In the genomic region with DNA sequence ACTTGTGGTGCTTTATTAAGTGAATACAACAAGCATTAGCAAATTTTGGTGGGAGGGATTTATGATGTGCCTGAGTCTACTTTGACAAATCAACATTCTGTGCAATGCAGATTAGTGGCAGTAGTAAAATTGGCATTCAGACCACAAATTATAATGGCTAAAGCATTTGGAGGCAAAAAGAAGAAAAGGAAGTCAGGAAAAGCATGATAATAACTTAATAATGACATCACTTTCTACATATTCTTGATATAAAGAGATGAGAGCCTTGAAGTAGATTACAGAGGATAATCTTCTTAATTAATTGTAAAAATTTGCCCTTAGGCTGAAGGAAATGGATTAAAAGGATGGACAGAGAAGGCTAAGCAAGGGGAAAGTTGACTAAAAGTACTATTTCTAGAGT, we compare ENCODE assay signal across 23 cellular contexts.
DNase-seq lines count a peak whose midpoint lies in the region; ATAC-seq, FAIRE-seq and TF ChIP-seq lines count a peak whose summit lies in the region.
"Had no signal": no experiment of that assay in that cellular context is flagged by ENCODE, and none has a peak within 500 bp of the region (broad histone marks: within the 10 kb centered on the region; RNA-seq: fewer than 3 reads in every experiment).

No MANE protein-coding gene starts in this region.

- H2AFZ ChIP-seq in astrocyte (ENCODE audit: low read depth, low read length) = no peak overlapping the region

- H3K9me3 Mint-ChIP-seq in activated T-cell treated with anti-CD3 and anti-CD28 coated beads, Interleukin-2, amount 50 U/mL, for 72 hours = peaks cover 0 to 3% of the 10 kb centered on the region in 2 donors
- H3K9me3 Mint-ChIP-seq in activated T-cell treated with anti-CD3 and anti-CD28 coated beads, Interleukin-2, amount 50 U/mL, for 24 hours = no peaks in the 10 kb centered on the region
- H3K9me3 Mint-ChIP-seq in astrocyte (ENCODE audit: unreplicated experiment) = no peaks in the 10 kb centered on the region
- peaks cover 0 to 1% (median 0%) of the 10 kb centered on the region in 9 donors for H3K9me3 Mint-ChIP-seq in naive thymus-derived CD8-positive, alpha-beta T cell
- H3K9me3 Mint-ChIP-seq: CD14-positive monocyte, HFFc6 had no signal

- POLR2A ChIA-PET in A673 (lab: Charles Lee; ENCODE audit: low non-redundant PET) = no interaction called here
- POLR2A ChIA-PET in naive thymus-derived CD8-positive, alpha-beta T cell (lab: Charles Lee) = no interaction called here

- no peaks in the 10 kb centered on the region for H3K79me2 ChIP-seq in astrocyte (ENCODE audit: insufficient read depth, low read length)

- H3K4me1 ChIP-seq in A673 (ENCODE audit: insufficient read depth, low read length, poor library complexity, severe bottlenecking) = no peaks in the 10 kb centered on the region
- no peaks in the 10 kb centered on the region for H3K4me1 ChIP-seq in astrocyte (ENCODE audit: insufficient read depth, low read length)
- no peaks in the 10 kb centered on the region for H3K4me1 ChIP-seq in lower lobe of right lung
- H3K4me1 ChIP-seq: BLaER1 treated with 17β-estradiol and CSF1 and Interleukin-3, amounts not matched to agents 10 nM and 100 nM had no signal

- BruUV-seq in A673 (replicated peaks; lab: Mats Ljungman, UMichigan) = no TSS peak

- no peaks in the 10 kb centered on the region for H3K27me3 Mint-ChIP-seq in activated T-cell treated with anti-CD3 and anti-CD28 coated beads, Interleukin-2, amount 50 U/mL, for 72 hours (ENCODE audit: low read depth)
- H3K27me3 Mint-ChIP-seq in activated T-cell treated with anti-CD3 and anti-CD28 coated beads, Interleukin-2, amount 50 U/mL, for 24 hours = no peaks in the 10 kb centered on the region
- no peaks in the 10 kb centered on the region for H3K27me3 Mint-ChIP-seq in astrocyte (ENCODE audit: low read depth, unreplicated experiment)
- peaks cover 0 to 2% (median 0%) of the 10 kb centered on the region in 5 donors for H3K27me3 Mint-ChIP-seq in naive thymus-derived CD8-positive, alpha-beta T cell
- H3K27me3 Mint-ChIP-seq: CD4-positive, alpha-beta T cell; CD8-positive, alpha-beta memory T cell had no signal

- H3K9ac ChIP-seq in astrocyte (ENCODE audit: low read length) = no peak overlapping the region
- H3K9ac ChIP-seq: BLaER1 treated with 17β-estradiol and CSF1 and Interleukin-3, amounts not matched to agents 10 nM and 100 nM had no signal

- H3K27ac Mint-ChIP-seq in activated T-cell treated with anti-CD3 and anti-CD28 coated beads, Interleukin-2, amount 50 U/mL, for 72 hours = peak overlapping the region; percentile 42
- no peak overlapping the region for H3K27ac Mint-ChIP-seq in activated T-cell treated with anti-CD3 and anti-CD28 coated beads, Interleukin-2, amount 50 U/mL, for 24 hours
- H3K27ac Mint-ChIP-seq in astrocyte (ENCODE audit: unreplicated experiment) = no peak overlapping the region
- H3K27ac Mint-ChIP-seq in naive thymus-derived CD8-positive, alpha-beta T cell = no peak overlapping the region
- H3K27ac Mint-ChIP-seq: CD14-positive monocyte; CD4-positive, alpha-beta T cell; CD8-positive, alpha-beta memory T cell; HFFc6 had no signal

- H3K27me3 ChIP-seq in A673 (replicated peaks; ENCODE audit: insufficient read depth, low read depth, low read length, poor library complexity) (no peaks in the 10 kb centered on the region), astrocyte (ENCODE audit: insufficient read depth, low read length) (no peaks in the 10 kb centered on the region), lower lobe of right lung (ENCODE audit: low read depth) (no peaks in the 10 kb centered on the region)
- H3K27me3 ChIP-seq: BE2C; BLaER1 treated with 17β-estradiol and CSF1 and Interleukin-3, amounts not matched to agents 10 nM and 100 nM had no signal

- TF ChIP-seq CTCF in A673 (conservative IDR thresholded peaks at IDR 0.05; ENCODE audit: low read depth, low read length) = no peak
- no peak for TF ChIP-seq CTCF in astrocyte (IDR thresholded peaks at IDR 0.05; ENCODE audit: insufficient read depth, low read depth, low read length)
- TF ChIP-seq CTCF in lower lobe of right lung (IDR thresholded peaks at IDR 0.05) = no peak

- H3K4me2 ChIP-seq in astrocyte (ENCODE audit: low read length) = no peak overlapping the region
- H3K4me2 ChIP-seq: BLaER1 treated with 17β-estradiol and CSF1 and Interleukin-3, amounts not matched to agents 10 nM and 100 nM had no signal

- H3K36me3 ChIP-seq in A673 (ENCODE audit: insufficient read depth, low read length, poor library complexity, severe bottlenecking) (no peaks in the 10 kb centered on the region), astrocyte (ENCODE audit: insufficient read depth, low read length) (no peaks in the 10 kb centered on the region), lower lobe of right lung (no peaks in the 10 kb centered on the region)
- H3K36me3 ChIP-seq: BE2C; BLaER1 treated with 17β-estradiol and CSF1 and Interleukin-3, amounts not matched to agents 10 nM and 100 nM; HAP-1 had no signal

- FAIRE-seq in astrocyte (lab: Jason Lieb, UNC) = peak; percentile 23
- FAIRE-seq: D721Med, GM12891, GM18507, H54 had no signal

- H3K9me3 ChIP-seq in A673 (ENCODE audit: low read depth, low read length, poor library complexity, severe bottlenecking) = no peaks in the 10 kb centered on the region
- no peaks in the 10 kb centered on the region for H3K9me3 ChIP-seq in astrocyte (ENCODE audit: insufficient read depth, low read depth, low read length)
- H3K9me3 ChIP-seq in lower lobe of right lung = no peaks in the 10 kb centered on the region
- H3K9me3 ChIP-seq: BE2C; BLaER1 treated with 17β-estradiol and CSF1 and Interleukin-3, amounts not matched to agents 10 nM and 100 nM; HAP-1 had no signal

- no peaks in the 10 kb centered on the region for H4K20me1 ChIP-seq in astrocyte (ENCODE audit: insufficient read depth, low read length)
- H4K20me1 ChIP-seq: BLaER1 treated with 17β-estradiol and CSF1 and Interleukin-3, amounts not matched to agents 10 nM and 100 nM had no signal

- intact Hi-C loops in A673 (cut with micrococcal nuclease; ENCODE audit: unreplicated experiment) = no loop called here
- intact Hi-C loops in lower lobe of right lung (cut with DNase I) = no loop called here

- no peak overlapping the region for H3K4me3 ChIP-seq in A673 (ENCODE audit: low read depth, low read length, poor library complexity, severe bottlenecking)
- no peak overlapping the region for H3K4me3 ChIP-seq in astrocyte (ENCODE audit: insufficient read depth, low read depth, low read length)
- no peak overlapping the region for H3K4me3 ChIP-seq in lower lobe of right lung
- H3K4me3 ChIP-seq: BLaER1 treated with 17β-estradiol and CSF1 and Interleukin-3, amounts not matched to agents 10 nM and 100 nM; HAP-1 had no signal

- CTCF ChIA-PET in A673 (lab: Charles Lee) = no interaction called here

- H3K4me1 Mint-ChIP-seq in activated T-cell treated with anti-CD3 and anti-CD28 coated beads, Interleukin-2, amount 50 U/mL, for 72 hours (ENCODE audit: low read depth) = no peaks in the 10 kb centered on the region
- H3K4me1 Mint-ChIP-seq in activated T-cell treated with anti-CD3 and anti-CD28 coated beads, Interleukin-2, amount 50 U/mL, for 24 hours (ENCODE audit: low read depth) = no peaks in the 10 kb centered on the region
- H3K4me1 Mint-ChIP-seq in astrocyte (ENCODE audit: low read depth, unreplicated experiment) = peaks cover 2% of the 10 kb centered on the region
- no peaks in the 10 kb centered on the region for H3K4me1 Mint-ChIP-seq in naive thymus-derived CD8-positive, alpha-beta T cell
- H3K4me1 Mint-ChIP-seq: CD14-positive monocyte; CD8-positive, alpha-beta memory T cell had no signal

- H3K27ac ChIP-seq in A673 (ENCODE audit: low read depth, low read length, poor library complexity, severe bottlenecking) (no peak overlapping the region), astrocyte (ENCODE audit: low read depth, low read length) (no peak overlapping the region), lower lobe of right lung (no peak overlapping the region)
- H3K27ac ChIP-seq: BLaER1 treated with 17β-estradiol and CSF1 and Interleukin-3, amounts not matched to agents 10 nM and 100 nM had no signal

- no peak for DNase-seq in activated T-cell treated with anti-CD3 and anti-CD28 coated beads, Interleukin-2, amount 50 U/mL, for 72 hours
- no peak for DNase-seq in activated T-cell treated with anti-CD3 and anti-CD28 coated beads, Interleukin-2, amount 50 U/mL, for 24 hours
- DNase-seq in A673 (ENCODE audit: low spot score) = peak; percentile 19
- peak; percentile 57 for DNase-seq in EH (ENCODE audit: low read depth)
- no peak for DNase-seq in astrocyte (ENCODE audit: low read depth)
- DNase-seq in naive thymus-derived CD8-positive, alpha-beta T cell = no peak
- no peak for DNase-seq in lower lobe of right lung
- DNase-seq: AML-193; BE2C; CD4-positive, alpha-beta T cell; CD8-positive, alpha-beta memory T cell; DMS 273 treated with DMSO at 0.1 percent for 48 hours; DMS79; GF-D8; GOT3; HFFc6 had no signal

- ATAC-seq in activated T-cell treated with anti-CD3 and anti-CD28 coated beads, Interleukin-2, amount 50 U/mL, for 72 hours (replicated peaks in 1 of 2) = no peak
- ATAC-seq in naive thymus-derived CD8-positive, alpha-beta T cell = no peak
- ATAC-seq in lower lobe of right lung = no peak

- H3K4me3 Mint-ChIP-seq in activated T-cell treated with anti-CD3 and anti-CD28 coated beads, Interleukin-2, amount 50 U/mL, for 72 hours = no peak overlapping the region
- H3K4me3 Mint-ChIP-seq in activated T-cell treated with anti-CD3 and anti-CD28 coated beads, Interleukin-2, amount 50 U/mL, for 24 hours = no peak overlapping the region
- no peak overlapping the region for H3K4me3 Mint-ChIP-seq in astrocyte (ENCODE audit: unreplicated experiment)
- no peak overlapping the region for H3K4me3 Mint-ChIP-seq in naive thymus-derived CD8-positive, alpha-beta T cell
- H3K4me3 Mint-ChIP-seq: CD14-positive monocyte; CD4-positive, alpha-beta T cell; CD8-positive, alpha-beta memory T cell; HFFc6 had no signal

- H3K36me3 Mint-ChIP-seq in activated T-cell treated with anti-CD3 and anti-CD28 coated beads, Interleukin-2, amount 50 U/mL, for 72 hours (ENCODE audit: insufficient read depth in 2 of 2) = no peaks in the 10 kb centered on the region
- H3K36me3 Mint-ChIP-seq in activated T-cell treated with anti-CD3 and anti-CD28 coated beads, Interleukin-2, amount 50 U/mL, for 24 hours (ENCODE audit: low read depth) = no peaks in the 10 kb centered on the region
- no peaks in the 10 kb centered on the region for H3K36me3 Mint-ChIP-seq in astrocyte (ENCODE audit: low read depth, unreplicated experiment)
- no peaks in the 10 kb centered on the region for H3K36me3 Mint-ChIP-seq in naive thymus-derived CD8-positive, alpha-beta T cell
- H3K36me3 Mint-ChIP-seq: CD14-positive monocyte; CD8-positive, alpha-beta memory T cell had no signal

Comparison
In these comparisons a context has a peak if more than half of its experiments do, and no peak if none do; other contexts are left out.
1. DNase-seq: peak in A673 (single experiment) and EH (single experiment); none in activated T-cell treated with anti-CD3 and anti-CD28 coated beads, Interleukin-2, amount 50 U/mL, for 72 hours (0 of 2), activated T-cell treated with anti-CD3 and anti-CD28 coated beads, Interleukin-2, amount 50 U/mL, for 24 hours (single experiment), astrocyte (single experiment), naive thymus-derived CD8-positive, alpha-beta T cell (0 of 10) and lower lobe of right lung (single experiment).